9 cellular contexts compared by ENCODE assay signal in genomic region chr19:6457958-6458694, GRCh38. TPM values are rescaled to one million over a fixed set of nuclear protein-coding genes. Genes with fewer than 3 reads are reported as not detected.
DNase-seq lines count a peak whose midpoint lies in the region; ATAC-seq and TF ChIP-seq lines count a peak whose summit lies in the region.
"Had no signal": no experiment of that assay in that cellular context is flagged by ENCODE, and none has a peak within 500 bp of the region (broad histone marks: within the 10 kb centered on the region; RNA-seq: fewer than 3 reads in every experiment).

No MANE protein-coding gene starts in this region.

- H3K79me2 ChIP-seq in OCI-LY1 (ENCODE audit: insufficient read depth, low read length) = no peaks in the 10 kb centered on the region

- H3K9ac ChIP-seq in OCI-LY1 (ENCODE audit: low read length) = peak overlapping the region; percentile 71

- peaks cover 17% of the 10 kb centered on the region for H3K4me1 Mint-ChIP-seq in activated T-cell treated with anti-CD3 and anti-CD28 coated beads, Interleukin-2, amount 50 U/mL, for 4 hours (ENCODE audit: low read depth)
- H3K4me1 Mint-ChIP-seq in stimulated activated naive CD8-positive, alpha-beta T cell treated with anti-CD3 and anti-CD28 coated beads, Interleukin-15, amount 100 ng/mL, for 72 hours = peaks cover 28% of the 10 kb centered on the region

- H3K27me3 Mint-ChIP-seq in activated T-cell treated with anti-CD3 and anti-CD28 coated beads, Interleukin-2, amount 50 U/mL, for 4 hours (ENCODE audit: low read depth) = no peaks in the 10 kb centered on the region
- no peaks in the 10 kb centered on the region for H3K27me3 Mint-ChIP-seq in stimulated activated naive CD8-positive, alpha-beta T cell treated with anti-CD3 and anti-CD28 coated beads, Interleukin-15, amount 100 ng/mL, for 72 hours

- H3K4me1 ChIP-seq in OCI-LY1 (ENCODE audit: insufficient read depth, low read length, severe bottlenecking) = peaks cover 13% of the 10 kb centered on the region

- no peak for DNase-seq in activated T-cell treated with anti-CD3 and anti-CD28 coated beads, Interleukin-2, amount 50 U/mL, for 4 hours
- no peak for DNase-seq in activated T-cell treated with anti-CD3 and anti-CD28 coated beads for 4 hours
- DNase-seq in fibroblast of pulmonary artery (ENCODE audit: low read depth) = peak; percentile 5
- DNase-seq in stimulated activated naive CD8-positive, alpha-beta T cell treated with anti-CD3 and anti-CD28 coated beads, Interleukin-15, amount 100 ng/mL, for 72 hours = no peak
- no peak for DNase-seq in KBM-7
- DNase-seq in activated CD8-positive, alpha-beta memory T cell treated with anti-CD3 and anti-CD28 coated beads for 24 hours = no peak
- DNase-seq: stimulated activated CD4-positive, alpha-beta T cell treated with anti-CD3 and anti-CD28 coated beads, Interleukin-15, amount 100 ng/mL, for 24 hours had no signal

- in situ Hi-C loops in KBM-7 (cut with MboI; ENCODE audit: low pct_unique_long_range_greater_than_20kb, low sequenced_read_pairs) = no loop called here

- peak overlapping the region; percentile 87 for H3K4me2 ChIP-seq in OCI-LY1 (ENCODE audit: low read length)

- H3K27me3 ChIP-seq in OCI-LY1 (ENCODE audit: insufficient read depth, low read length) = no peaks in the 10 kb centered on the region

- H3K9me3 Mint-ChIP-seq in activated T-cell treated with anti-CD3 and anti-CD28 coated beads, Interleukin-2, amount 50 U/mL, for 4 hours = no peaks in the 10 kb centered on the region
- H3K9me3 Mint-ChIP-seq in stimulated activated naive CD8-positive, alpha-beta T cell treated with anti-CD3 and anti-CD28 coated beads, Interleukin-15, amount 100 ng/mL, for 72 hours = peaks cover 16 to 32% of the 10 kb centered on the region in 2 donors

- H3K27ac ChIP-seq in OCI-LY1 (ENCODE audit: low read depth, low read length, poor library complexity, severe bottlenecking) = peak overlapping the region; percentile 71

- peaks cover 15% of the 10 kb centered on the region for H3K9me3 ChIP-seq in OCI-LY1 (ENCODE audit: low read length)

- TF ChIP-seq CTCF in OCI-LY1 (IDR thresholded peaks at IDR 0.05; ENCODE audit: low read length) (no peak), fibroblast of pulmonary artery (IDR thresholded peaks at IDR 0.05; ENCODE audit: low read length, missing control alignments) (no peak)

- no peaks in the 10 kb centered on the region for H4K20me1 ChIP-seq in OCI-LY1 (ENCODE audit: insufficient read depth, low read length)

- H2AFZ ChIP-seq in OCI-LY1 (ENCODE audit: low read length) = no peak overlapping the region

- H3K4me3 ChIP-seq in OCI-LY1 (ENCODE audit: low read depth, low read length, poor library complexity, severe bottlenecking) = peak overlapping the region; percentile 71
- no peak overlapping the region for H3K4me3 ChIP-seq in fibroblast of pulmonary artery (replicated peaks; ENCODE audit: low read depth, low read length)

- H3K36me3 ChIP-seq in OCI-LY1 (ENCODE audit: insufficient read depth, low read length) = peaks cover 46% of the 10 kb centered on the region

- no peak for ATAC-seq in activated T-cell treated with anti-CD3 and anti-CD28 coated beads, Interleukin-2, amount 50 U/mL, for 4 hours
- no peak for ATAC-seq in stimulated activated naive CD8-positive, alpha-beta T cell treated with anti-CD3 and anti-CD28 coated beads, Interleukin-15, amount 100 ng/mL, for 72 hours
- no peak for ATAC-seq in GM18505 (IDR thresholded peaks at IDR 0.05; ENCODE audit: unreplicated experiment)

- no peak for TF ChIP-seq POLR2A in GM18505 (IDR thresholded peaks at IDR 0.05; ENCODE audit: borderline replicate concordance, extremely low read depth, insufficient read depth, insufficient read length)

- no peak overlapping the region for H3K27ac Mint-ChIP-seq in stimulated activated naive CD8-positive, alpha-beta T cell treated with anti-CD3 and anti-CD28 coated beads, Interleukin-15, amount 100 ng/mL, for 72 hours

- H3K4me3 Mint-ChIP-seq in activated T-cell treated with anti-CD3 and anti-CD28 coated beads, Interleukin-2, amount 50 U/mL, for 4 hours = peak overlapping the region; percentile 83
- peak overlapping the region; percentile 83 to 99 for H3K4me3 Mint-ChIP-seq in stimulated activated naive CD8-positive, alpha-beta T cell treated with anti-CD3 and anti-CD28 coated beads, Interleukin-15, amount 100 ng/mL, for 72 hours

- peaks cover 27% of the 10 kb centered on the region for H3K36me3 Mint-ChIP-seq in activated T-cell treated with anti-CD3 and anti-CD28 coated beads, Interleukin-2, amount 50 U/mL, for 4 hours (ENCODE audit: insufficient read depth)

- H3K9me2 ChIP-seq in OCI-LY1 (ENCODE audit: low read depth, low read length) = no peaks in the 10 kb centered on the region

- no peaks in the 10 kb centered on the region for H3F3A ChIP-seq in OCI-LY1 (ENCODE audit: insufficient read depth, low read length)

RNA-seq across cellular contexts. Expression of gene SLC25A23, which starts 1.5 kb away (rescaled TPM):
- 10 to 100 TPM; 10.5 to 12.4 (median 11.9) TPM for total RNA-seq in activated T-cell treated with anti-CD3 and anti-CD28 coated beads, Interleukin-2, amount 50 U/mL, for 4 hours

RNA-seq across cellular contexts. Expression of gene CRB3, which starts 5.9 kb away (rescaled TPM):
- total RNA-seq in activated T-cell treated with anti-CD3 and anti-CD28 coated beads, Interleukin-2, amount 50 U/mL, for 4 hours = 1 to 10 TPM; 1.6 to 1.8 (median 1.8) TPM

RNA-seq across cellular contexts. Expression of gene DENND1C, which starts 23.5 kb away (rescaled TPM):
- total RNA-seq in activated T-cell treated with anti-CD3 and anti-CD28 coated beads, Interleukin-2, amount 50 U/mL, for 4 hours = 10 to 100 TPM; 50.9 to 59.1 (median 55.8) TPM

RNA-seq across cellular contexts. Expression of gene SLC25A41, which starts 24.6 kb away (rescaled TPM):
- not detected for total RNA-seq in activated T-cell treated with anti-CD3 and anti-CD28 coated beads, Interleukin-2, amount 50 U/mL, for 4 hours

RNA-seq across cellular contexts. Expression of gene KHSRP, which starts 33.5 kb away (rescaled TPM):
- 100 to 1,000 TPM; 513 to 596 (median 530) TPM for total RNA-seq in activated T-cell treated with anti-CD3 and anti-CD28 coated beads, Interleukin-2, amount 50 U/mL, for 4 hours
